In genomic region chr18:75489493-75490190, GRCh38 we compare ENCODE assay signal across 15 cellular contexts.
A peak's percentile ranks its signal among the peaks of the same experiment; 100 is the strongest.
DNase-seq lines count a peak whose midpoint lies in the region; ATAC-seq and TF ChIP-seq lines count a peak whose summit lies in the region.
"Had no signal": no experiment of that assay in that cellular context is flagged by ENCODE, and none has a peak within 500 bp of the region (broad histone marks: within the 10 kb centered on the region; RNA-seq: fewer than 3 reads in every experiment).

No MANE protein-coding gene starts in this region.

- no peak overlapping the region for H3K4me3 ChIP-seq in epithelial cell of proximal tubule (ENCODE audit: low read depth, low read length)
- H3K4me3 ChIP-seq in osteoblast (ENCODE audit: insufficient read depth, low read length): no peak overlapping the region
- H3K4me3 ChIP-seq in BE2C (ENCODE audit: low read depth, low read length): no peak overlapping the region

- no peaks in the 10 kb centered on the region for H3K79me2 ChIP-seq in osteoblast (ENCODE audit: insufficient read depth, low read length)

- H3K9me3 ChIP-seq in osteoblast (ENCODE audit: low read depth, low read length) (no peaks in the 10 kb centered on the region), BE2C (no peaks in the 10 kb centered on the region)

- H3K4me1 ChIP-seq in osteoblast (ENCODE audit: insufficient read depth, low read length) (peaks cover 15% of the 10 kb centered on the region), BE2C (no peaks in the 10 kb centered on the region)

- H4K20me1 ChIP-seq in osteoblast (ENCODE audit: insufficient read depth, low read length): no peaks in the 10 kb centered on the region

- H3K27ac ChIP-seq in osteoblast (ENCODE audit: low read depth, low read length): peak overlapping the region; percentile 87

- ATAC-seq in HG03342 (IDR thresholded peaks at IDR 0.05; ENCODE audit: unreplicated experiment) (no peak), GM21619 (IDR thresholded peaks at IDR 0.05; ENCODE audit: unreplicated experiment) (no peak), GM19324 (IDR thresholded peaks at IDR 0.05; ENCODE audit: low FRiP score, unreplicated experiment) (no peak)
- ATAC-seq: Panc1; stimulated activated effector memory CD8-positive, alpha-beta T cell treated with anti-CD3 and anti-CD28 coated beads, Interleukin-12 subunit alpha, Interleukin-12 subunit beta, amount 100 ng/mL, for 72 hours had no signal

- peak; percentile 83 for DNase-seq in Daoy (ENCODE audit: low read depth)
- peak; percentile 23 for DNase-seq in NCI-H524 treated with DMSO at 0.1 percent for 48 hours (lab: John Stamatoyannopoulos, UW)
- DNase-seq in epithelial cell of proximal tubule (ENCODE audit: low read depth): peak; percentile 59
- DNase-seq in osteoblast (ENCODE audit: insufficient read length, low spot score, missing footprints): no peak
- no peak for DNase-seq in BE2C
- DNase-seq: activated naive CD4-positive, alpha-beta T cell treated with anti-CD3 and anti-CD28 coated beads for 36 hours; DMS79; erythroblast; H9; NCI-H1436 treated with DMSO at 0.1 percent for 48 hours had no signal

- no peaks in the 10 kb centered on the region for H3K27me3 ChIP-seq in osteoblast (ENCODE audit: insufficient read depth, low read length)
- H3K27me3 ChIP-seq in BE2C: no peaks in the 10 kb centered on the region

- H3K4me2 ChIP-seq in osteoblast (ENCODE audit: insufficient read depth, low read length): peak overlapping the region; percentile 52

- TF ChIP-seq CTCF in epithelial cell of proximal tubule (conservative IDR thresholded peaks at IDR 0.05; ENCODE audit: low read depth, low read length) (no peak), osteoblast (IDR thresholded peaks at IDR 0.05; ENCODE audit: extremely low read depth, low read depth, low read length) (no peak), BE2C (IDR thresholded peaks at IDR 0.05; ENCODE audit: low read depth, low read length) (no peak)

- H3K36me3 ChIP-seq in osteoblast (ENCODE audit: insufficient read depth, low read length): no peaks in the 10 kb centered on the region
- no peaks in the 10 kb centered on the region for H3K36me3 ChIP-seq in BE2C

- peak overlapping the region; percentile 90 for H2AFZ ChIP-seq in osteoblast (ENCODE audit: low read length)

Comparison
In these comparisons a context has a peak if more than half of its experiments do, and no peak if none do; other contexts are left out.
1. DNase-seq: peak in Daoy (single experiment), NCI-H524 treated with DMSO at 0.1 percent for 48 hours (single experiment) and epithelial cell of proximal tubule (single experiment); none in osteoblast (single experiment) and BE2C (single experiment).